Comparison of ENCODE assay signal across 1 cellular context in the genomic region with DNA sequence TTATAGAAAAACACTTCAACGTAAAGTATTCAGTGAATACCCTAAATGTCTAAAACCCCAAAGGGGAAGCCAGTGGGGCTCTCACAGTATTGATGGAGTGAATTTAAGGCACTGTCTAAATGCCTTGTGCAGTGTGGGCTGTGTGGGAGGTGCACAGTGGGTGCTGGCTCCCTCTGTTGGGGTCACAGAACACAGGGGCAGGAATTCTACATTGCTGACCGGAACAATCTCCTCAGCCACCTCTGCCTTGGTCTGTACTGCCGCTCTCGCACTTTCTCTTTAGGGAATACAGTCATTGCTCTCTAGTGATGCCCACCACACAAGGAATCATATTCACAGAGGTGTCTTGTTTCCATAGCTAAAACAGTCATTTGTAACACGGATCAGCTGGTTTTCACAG.
TF ChIP-seq lines count a peak whose summit lies in the region.

No MANE protein-coding gene starts in this region.

TF ChIP-seq in HepG2, 621 proteins besides CTCF, POLR2A, EP300 and RAD21 (continued from another document):
- TF ChIP-seq, protein P1, sequence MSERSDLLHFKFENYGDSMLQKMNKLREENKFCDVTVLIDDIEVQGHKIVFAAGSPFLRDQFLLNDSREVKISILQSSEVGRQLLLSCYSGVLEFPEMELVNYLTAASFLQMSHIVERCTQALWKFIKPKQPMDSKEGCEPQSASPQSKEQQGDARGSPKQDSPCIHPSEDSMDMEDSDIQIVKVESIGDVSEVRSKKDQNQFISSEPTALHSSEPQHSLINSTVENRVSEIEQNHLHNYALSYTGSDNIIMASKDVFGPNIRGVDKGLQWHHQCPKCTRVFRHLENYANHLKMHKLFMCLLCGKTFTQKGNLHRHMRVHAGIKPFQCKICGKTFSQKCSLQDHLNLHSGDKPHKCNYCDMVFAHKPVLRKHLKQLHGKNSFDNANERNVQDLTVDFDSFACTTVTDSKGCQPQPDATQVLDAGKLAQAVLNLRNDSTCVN (CRISPR knock-in tag; IDR thresholded peaks at IDR 0.05; ENCODE audit: borderline replicate concordance) = no peak
- peak; percentile 72 for TF ChIP-seq STAG1 (CRISPR knock-in tag; IDR thresholded peaks at IDR 0.05)
- no peak for TF ChIP-seq NR2F6 (IDR thresholded peaks at IDR 0.05)
- 0 out of 2 replicates have a peak, but pooled peaks have one; percentile 6 for TF ChIP-seq NR2F6 (CRISPR knock-in tag; IDR thresholded peaks at IDR 0.05)
- TF ChIP-seq ZNF18 (CRISPR knock-in tag; IDR thresholded peaks at IDR 0.05; ENCODE audit: insufficient replicate concordance) = no peak
- 0 out of 2 replicates have a peak, but pooled peaks have one; percentile 32 for TF ChIP-seq KMT2A (CRISPR knock-in tag; IDR thresholded peaks at IDR 0.05)
- peak; percentile 22; the same call in 1 of the 2 replicates for TF ChIP-seq PATZ1 (CRISPR knock-in tag; IDR thresholded peaks at IDR 0.05)
- 0 out of 2 replicates have a peak, but pooled peaks have one; percentile 28 for TF ChIP-seq ZSCAN30 (CRISPR knock-in tag; IDR thresholded peaks at IDR 0.05)
- TF ChIP-seq XRCC5 (optimal IDR thresholded peaks at IDR 0.05; ENCODE audit: low read length) = peak; percentile 49
- TF ChIP-seq MTF1 (CRISPR knock-in tag; IDR thresholded peaks at IDR 0.05) = no peak
- TF ChIP-seq YY1 (IDR thresholded peaks at IDR 0.05; ENCODE audit: insufficient read depth, insufficient replicate concordance, low read depth, low read length) = peak; percentile 37
- 0 out of 2 replicates have a peak, but pooled peaks have one; percentile 11 for TF ChIP-seq BCL6 (CRISPR knock-in tag; IDR thresholded peaks at IDR 0.05)
- peak; percentile 72; the same call in 1 of the 2 replicates for TF ChIP-seq SMC3 (IDR thresholded peaks at IDR 0.05; ENCODE audit: low read length)
- TF ChIP-seq FOSL2 (CRISPR knock-in tag; IDR thresholded peaks at IDR 0.05) = 0 out of 2 replicates have a peak, but pooled peaks have one; percentile 26
